In genomic region chr3:107571089-107571488, GRCh38 we compare ENCODE assay signal across 7 cellular contexts. TPM values are rescaled to one million over a fixed set of nuclear protein-coding genes. Genes with fewer than 3 reads are reported as not detected.
A peak's percentile ranks its signal among the peaks of the same experiment; 100 is the strongest.
DNase-seq lines count a peak whose midpoint lies in the region; ATAC-seq, FAIRE-seq and TF ChIP-seq lines count a peak whose summit lies in the region.
"Not testable (repeated sequence)": the region's sequence is repeated elsewhere in the genome, so short reads cannot be mapped to it uniquely, and the experiment has no call there.

No MANE protein-coding gene starts in this region.

- not testable (repeated sequence) for H3K9me3 Mint-ChIP-seq in H9; activated T-helper 17 cell treated with anti-CD3 and anti-CD28 coated beads, Interleukin-2, amount 50 U/mL, for 72 hours; stimulated activated memory B cell treated with anti-CD40 and anti-IgM and Interleukin-4, amounts not matched to agents 10 μg/mL and 1 μg/mL and 100 μg/mL, for 72 hours
- peaks cover 32% of the 10 kb centered on the region for H3K9me3 Mint-ChIP-seq in nephron progenitor cell

- H3K4me1 Mint-ChIP-seq in H9 (peaks cover 14 to 20% of the 10 kb centered on the region in 2 experiments), T-helper 17 cell (peaks cover 32% of the 10 kb centered on the region), nephron progenitor cell (peaks cover 24% of the 10 kb centered on the region)
- H3K4me1 Mint-ChIP-seq in activated T-helper 17 cell treated with anti-CD3 and anti-CD28 coated beads, Interleukin-2, amount 50 U/mL, for 72 hours = peaks cover 17% of the 10 kb centered on the region
- peaks cover 33% of the 10 kb centered on the region for H3K4me1 Mint-ChIP-seq in stimulated activated memory B cell treated with anti-CD40 and anti-IgM and Interleukin-4, amounts not matched to agents 10 μg/mL and 1 μg/mL and 100 μg/mL, for 72 hours

- not testable (repeated sequence) for H2BK5ac ChIP-seq in H9 (ENCODE audit: insufficient read length, low read length)

- H4K8ac ChIP-seq in H9 (replicated peaks; ENCODE audit: insufficient read length, low read depth, low read length) = not testable (repeated sequence)

- H3K9ac ChIP-seq in H9 (ENCODE audit: extremely low read depth, insufficient read length, low read length); kidney (ENCODE audit: low read length in 2 of 2): not testable (repeated sequence)

- not testable (repeated sequence) for H3K79me1 ChIP-seq in H9 (ENCODE audit: insufficient read depth, low read depth, low read length, poor library complexity, severe bottlenecking)

- H3K18ac ChIP-seq in H9 (ENCODE audit: insufficient read length, low read depth, low read length) = not testable (repeated sequence)

- not testable (repeated sequence) for H2BK20ac ChIP-seq in H9 (ENCODE audit: low read depth, low read length, poor library complexity, severe bottlenecking)

- not testable (repeated sequence) for H2BK15ac ChIP-seq in H9 (ENCODE audit: low read depth, low read length)

- TF ChIP-seq CTCF in H9 (conservative IDR thresholded peaks at IDR 0.05); kidney (IDR thresholded peaks at IDR 0.05; ENCODE audit: borderline replicate concordance, extremely low read depth, insufficient read depth); nephron progenitor cell (IDR thresholded peaks at IDR 0.05): not testable (repeated sequence)

- H2AFZ ChIP-seq in H9 (ENCODE audit: low read length) = not testable (repeated sequence)

- not testable (repeated sequence) for H3K9me3 ChIP-seq in H9 (ENCODE audit: control insufficient read depth, low read depth, low read length); T-helper 17 cell (ENCODE audit: control insufficient read depth, low read length, poor library complexity, severe bottlenecking); kidney (ENCODE audit: control insufficient read depth in 1 of 2, low read length in 2 of 2)

- H3K27me3 ChIP-seq in H9 (ENCODE audit: insufficient read depth, low read length) = not testable (repeated sequence)

- H3K23ac ChIP-seq in H9 (ENCODE audit: insufficient read length, low read depth, low read length) = not testable (repeated sequence)

- not testable (repeated sequence) for H3K36me3 ChIP-seq in kidney (ENCODE audit: control insufficient read depth in 1 of 2, insufficient read depth in 2 of 2, low read length in 2 of 2)

- not testable (repeated sequence) for H2BK120ac ChIP-seq in H9 (ENCODE audit: low read depth, low read length, poor library complexity, severe bottlenecking)

- H3T11ph ChIP-seq in H9 (ENCODE audit: low read length) = not testable (repeated sequence)

- not testable (repeated sequence) for DNase-seq in H9, T-helper 17 cell, nephron progenitor cell
- DNase-seq in kidney (peak; percentile 24), myocyte (ENCODE audit: low read depth) (peak; percentile 45)

- H3K14ac ChIP-seq in H9 (ENCODE audit: insufficient read depth, low read length) = not testable (repeated sequence)

- not testable (repeated sequence) for H2AK5ac ChIP-seq in H9 (ENCODE audit: insufficient read length, low read length)

- H3K27me3 Mint-ChIP-seq in H9 (ENCODE audit: low read depth); T-helper 17 cell; activated T-helper 17 cell treated with anti-CD3 and anti-CD28 coated beads, Interleukin-2, amount 50 U/mL, for 72 hours; nephron progenitor cell (ENCODE audit: low read depth, poor library complexity); stimulated activated memory B cell treated with anti-CD40 and anti-IgM and Interleukin-4, amounts not matched to agents 10 μg/mL and 1 μg/mL and 100 μg/mL, for 72 hours: not testable (repeated sequence)

- H3K4me1 ChIP-seq in H9 (ENCODE audit: insufficient read depth, low read length); kidney (ENCODE audit: control insufficient read depth in 1 of 2, insufficient read depth in 1 of 2, low read depth in 1 of 2, low read length in 2 of 2): not testable (repeated sequence)

- H3K36me3 Mint-ChIP-seq in H9 (ENCODE audit: insufficient read depth in 1 of 3, low read depth in 3 of 3); T-helper 17 cell (ENCODE audit: low read depth); activated T-helper 17 cell treated with anti-CD3 and anti-CD28 coated beads, Interleukin-2, amount 50 U/mL, for 72 hours (ENCODE audit: low read depth); stimulated activated memory B cell treated with anti-CD40 and anti-IgM and Interleukin-4, amounts not matched to agents 10 μg/mL and 1 μg/mL and 100 μg/mL, for 72 hours: not testable (repeated sequence)
- H3K36me3 Mint-ChIP-seq in nephron progenitor cell (ENCODE audit: low read depth) = peaks cover 51% of the 10 kb centered on the region

- H3K4ac ChIP-seq in H9 (ENCODE audit: low read depth, low read length) = not testable (repeated sequence)

- not testable (repeated sequence) for H3K4me3 ChIP-seq in kidney (ENCODE audit: low read length in 2 of 2)

- not testable (repeated sequence) for H4K91ac ChIP-seq in H9 (ENCODE audit: insufficient read length, low read depth, low read length)

- H4K5ac ChIP-seq in H9 (ENCODE audit: insufficient read length, low read depth, low read length) = not testable (repeated sequence)

- ATAC-seq in T-helper 17 cell; activated T-helper 17 cell treated with anti-CD3 and anti-CD28 coated beads, Interleukin-2, amount 50 U/mL, for 72 hours (replicated peaks); stimulated activated memory B cell treated with anti-CD40 and anti-IgM and Interleukin-4, amounts not matched to agents 10 μg/mL and 1 μg/mL and 100 μg/mL, for 72 hours: not testable (repeated sequence)

- not testable (repeated sequence) for H2BK12ac ChIP-seq in H9 (ENCODE audit: insufficient read length, low read depth, low read length)

- not testable (repeated sequence) for H3K4me2 ChIP-seq in H9 (ENCODE audit: insufficient read depth, insufficient read length, low read length)

- not testable (repeated sequence) for H3K4me3 Mint-ChIP-seq in H9; T-helper 17 cell; activated T-helper 17 cell treated with anti-CD3 and anti-CD28 coated beads, Interleukin-2, amount 50 U/mL, for 72 hours; nephron progenitor cell; stimulated activated memory B cell treated with anti-CD40 and anti-IgM and Interleukin-4, amounts not matched to agents 10 μg/mL and 1 μg/mL and 100 μg/mL, for 72 hours

- WGBS in H9 (ENCODE audit: extremely low coverage, insufficient read length, low lambda C conversion rate) = no CpG with 5 or more reads among the region's 10 CpGs

- intact Hi-C loops in kidney (cut with DNase I) = not testable (repeated sequence)

- FAIRE-seq in kidney (lab: Jason Lieb, UNC) = not testable (repeated sequence)

- peak overlapping the region; percentile 3 to 41 (median 8); a peak in 4 of 7 replicates for H3K27ac Mint-ChIP-seq in H9
- H3K27ac Mint-ChIP-seq in T-helper 17 cell = peak overlapping the region; percentile 88
- peak overlapping the region; percentile 73 for H3K27ac Mint-ChIP-seq in activated T-helper 17 cell treated with anti-CD3 and anti-CD28 coated beads, Interleukin-2, amount 50 U/mL, for 72 hours
- peak overlapping the region; percentile 53 for H3K27ac Mint-ChIP-seq in nephron progenitor cell
- peak overlapping the region; percentile 18 for H3K27ac Mint-ChIP-seq in stimulated activated memory B cell treated with anti-CD40 and anti-IgM and Interleukin-4, amounts not matched to agents 10 μg/mL and 1 μg/mL and 100 μg/mL, for 72 hours

- not testable (repeated sequence) for H3K79me2 ChIP-seq in H9 (ENCODE audit: insufficient read depth, low read length)

- H3K27ac ChIP-seq in H9 (ENCODE audit: insufficient read length, low read depth, low read length); kidney (ENCODE audit: low read depth in 2 of 2, low read length in 2 of 2): not testable (repeated sequence)

- not testable (repeated sequence) for H4K20me1 ChIP-seq in H9 (ENCODE audit: control insufficient read depth, insufficient read depth, insufficient read length)

- not testable (repeated sequence) for H3K56ac ChIP-seq in H9 (ENCODE audit: insufficient read length, low read depth, low read length)

- not testable (repeated sequence) for H3K23me2 ChIP-seq in H9 (ENCODE audit: insufficient read length, low read depth, low read length, poor library complexity, severe bottlenecking)

RNA-seq across cellular contexts. Expression of gene BBX, which starts 48.3 kb away (rescaled TPM):
- total RNA-seq in H9 (2021) (34.4 and 34.8 TPM in 2 replicates), T-helper 17 cell (10 to 100 TPM; 76.3 to 86.5 TPM), kidney (85.8 TPM), myocyte (46.5 and 59.2 TPM in 2 replicates)
- total RNA-seq in activated T-helper 17 cell treated with anti-CD3 and anti-CD28 coated beads, Interleukin-2, amount 50 U/mL, for 72 hours = 10 to 100 TPM; 29.3 to 32.8 TPM
- polyA plus RNA-seq in kidney (ENCODE audit: insufficient read depth, low read depth, low replicate concordance) = 8.1 TPM
- 16.3 TPM for polyA plus RNA-seq in myocyte (2012)

Comparison
In these comparisons a context has a peak if more than half of its experiments do, and no peak if none do; other contexts are left out.
1. H3K27ac Mint-ChIP-seq: peak in every context shown above with its lines; median percentile 88 in T-helper 17 cell; 73 in activated T-helper 17 cell treated with anti-CD3 and anti-CD28 coated beads, Interleukin-2, amount 50 U/mL, for 72 hours; 53 in nephron progenitor cell; 18 in stimulated activated memory B cell treated with anti-CD40 and anti-IgM and Interleukin-4, amounts not matched to agents 10 μg/mL and 1 μg/mL and 100 μg/mL, for 72 hours; 8 in H9.